ENCODE assay signal across 8 cellular contexts in the genomic region with DNA sequence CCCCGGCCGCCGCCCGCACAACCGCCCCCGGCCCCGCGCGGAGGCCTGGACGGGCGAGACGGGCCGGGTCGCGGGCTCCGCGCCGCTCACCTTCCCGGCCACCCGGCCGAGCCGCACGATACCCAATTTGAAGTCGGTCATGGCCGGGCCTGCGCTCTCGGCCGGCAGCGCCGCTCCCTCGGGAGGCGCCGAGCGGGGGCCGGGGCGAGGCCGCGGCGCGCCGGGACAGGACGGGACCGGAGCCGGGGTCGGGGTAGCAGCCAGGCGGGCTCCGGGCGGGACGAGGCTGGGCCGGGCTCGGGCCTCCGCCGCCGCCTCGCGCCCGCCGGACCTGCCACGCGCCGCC. TPM values are rescaled to one million over a fixed set of nuclear protein-coding genes. Genes with fewer than 3 reads are reported as not detected.
DNase-seq lines count a peak whose midpoint lies in the region; ATAC-seq, FAIRE-seq and TF ChIP-seq lines count a peak whose summit lies in the region.

No MANE protein-coding gene starts in this region.

- no peak for DNase-seq in AG09309 (ENCODE audit: low read depth)
- DNase-seq in H7, result no peak
- DNase-seq in ascending aorta (ENCODE audit: low spot score in 2 of 2), result no peak
- no peak for DNase-seq in memory B cell (ENCODE audit: low spot score in 2 of 2)
- DNase-seq in middle frontal gyrus (ENCODE audit: extremely low spot score, low spot score), result no peak
- DNase-seq in NCI-H345 (lab: John Stamatoyannopoulos, UW), result no peak
- DNase-seq in kidney, result no peak
- no peak for DNase-seq in NCI-H69 (lab: John Stamatoyannopoulos, UW)

- no peaks in the 10 kb centered on the region for H3K27me3 Mint-ChIP-seq in memory B cell

- H3K27ac Mint-ChIP-seq in memory B cell, result peak overlapping the region; percentile 75

- H3K4me3 ChIP-seq in AG09309 (ENCODE audit: control insufficient read depth, low read depth, low read length) (peak overlapping the region; percentile 75), H7 (ENCODE audit: insufficient read depth, low read depth, low read length) (peak overlapping the region; percentile 75), ascending aorta (peak overlapping the region; percentile 58 to 90), kidney (ENCODE audit: low read length in 2 of 2) (no peak overlapping the region)

- FAIRE-seq in kidney (lab: Jason Lieb, UNC), result no peak

- peaks cover 7% of the 10 kb centered on the region for H3K4me1 Mint-ChIP-seq in memory B cell

- intact Hi-C loops in ascending aorta (cut with DNase I) (loop anchor here (1.0 to 5.0 kb wide), 3 partner anchors 12 to 38 kb away; a partner anchor contains a TSS), kidney (cut with DNase I) (no loop called here)

- no peak overlapping the region for H3K27ac ChIP-seq in ascending aorta
- H3K27ac ChIP-seq in kidney (ENCODE audit: low read depth in 2 of 2, low read length in 2 of 2), result no peak overlapping the region

- TF ChIP-seq CTCF in AG09309 (IDR thresholded peaks at IDR 0.05; ENCODE audit: control insufficient read depth, insufficient read depth, low read depth, low read length, missing control alignments) (no peak), ascending aorta (IDR thresholded peaks at IDR 0.05) (no peak), kidney (IDR thresholded peaks at IDR 0.05; ENCODE audit: borderline replicate concordance, extremely low read depth, insufficient read depth) (no peak)

- peak; percentile 14 for ATAC-seq in memory B cell (ENCODE audit: low read depth)

- H3K36me3 Mint-ChIP-seq in memory B cell, result peaks cover 9% of the 10 kb centered on the region

- H3K9ac ChIP-seq in kidney (ENCODE audit: low read length in 2 of 2), result no peak overlapping the region

- H3K4me1 ChIP-seq in ascending aorta (peaks cover 7 to 14% of the 10 kb centered on the region in 2 donors), kidney (ENCODE audit: control insufficient read depth in 1 of 2, insufficient read depth in 1 of 2, low read depth in 1 of 2, low read length in 2 of 2) (peaks cover 4 to 10% of the 10 kb centered on the region in 2 donors)

- H3K36me3 ChIP-seq in H7 (replicated peaks; ENCODE audit: control insufficient read depth, insufficient read depth, low read length) (peaks cover 26% of the 10 kb centered on the region), ascending aorta (peaks cover 27 to 28% of the 10 kb centered on the region in 2 donors), kidney (ENCODE audit: control insufficient read depth in 1 of 2, insufficient read depth in 2 of 2, low read length in 2 of 2) (peaks cover 0 to 18% of the 10 kb centered on the region in 2 donors)

- H3K27me3 ChIP-seq in H7 (ENCODE audit: control insufficient read depth, insufficient read depth, low read length), result peaks cover 3% of the 10 kb centered on the region
- H3K27me3 ChIP-seq in ascending aorta, result no peaks in the 10 kb centered on the region

- no peaks in the 10 kb centered on the region for H3K9me3 ChIP-seq in ascending aorta
- no peaks in the 10 kb centered on the region for H3K9me3 ChIP-seq in kidney (ENCODE audit: control insufficient read depth in 1 of 2, low read length in 2 of 2)

- H3K9me3 Mint-ChIP-seq in memory B cell, result no peaks in the 10 kb centered on the region

- H3K4me3 Mint-ChIP-seq in memory B cell, result no peak overlapping the region

RNA-seq across cellular contexts. Expression of a gene that starts 0.2 kb away (rescaled TPM):
- 66.3 and 92.1 TPM in 2 replicates for total RNA-seq in H7 (2014; rRNA removed; shearing (Covaris generic))
- total RNA-seq in ascending aorta (4.3 TPM), kidney (19.1 TPM)
- polyA plus RNA-seq in kidney (ENCODE audit: insufficient read depth, low read depth, low replicate concordance), result 13.5 TPM

RNA-seq across cellular contexts. Expression of a gene that starts 11.4 kb away (rescaled TPM):
- total RNA-seq in H7 (2014; rRNA removed; shearing (Covaris generic)), result 41.8 and 49.1 TPM in 2 replicates
- total RNA-seq in ascending aorta, result 57.2 TPM
- 31.4 TPM for total RNA-seq in kidney
- polyA plus RNA-seq in kidney (ENCODE audit: insufficient read depth, low read depth, low replicate concordance), result 23.2 TPM

RNA-seq across cellular contexts. Expression of a gene that starts 15.4 kb away (rescaled TPM):
- total RNA-seq in H7 (2014; rRNA removed; shearing (Covaris generic)), result 30.3 and 38.2 TPM in 2 replicates
- total RNA-seq in ascending aorta, result 56.8 TPM
- total RNA-seq in kidney, result 88.9 TPM
- 42.3 TPM for polyA plus RNA-seq in kidney (ENCODE audit: insufficient read depth, low read depth, low replicate concordance)

RNA-seq across cellular contexts. Expression of a gene that starts 28.7 kb away (rescaled TPM):
- total RNA-seq in H7 (2014; rRNA removed; shearing (Covaris generic)), result 89.6 and 97.1 TPM in 2 replicates
- total RNA-seq in ascending aorta, result 49.9 TPM
- total RNA-seq in kidney, result 92.9 TPM
- polyA plus RNA-seq in kidney (ENCODE audit: insufficient read depth, low read depth, low replicate concordance), result 15.8 TPM

RNA-seq across cellular contexts. Expression of a gene that starts 38.4 kb away (rescaled TPM):
- total RNA-seq in H7 (2014; rRNA removed; shearing (Covaris generic)), result 74.5 and 78.8 TPM in 2 replicates
- total RNA-seq in ascending aorta, result 121 TPM
- 47.3 TPM for total RNA-seq in kidney
- polyA plus RNA-seq in kidney (ENCODE audit: insufficient read depth, low read depth, low replicate concordance), result 150 TPM

Comparison
In these comparisons a context has a peak if more than half of its experiments do, and no peak if none do; other contexts are left out.
1. H3K4me3 ChIP-seq: peak in AG09309 (single experiment), H7 (single experiment) and ascending aorta (2 of 2); none in kidney (0 of 2).